Comparison of ENCODE assay signal across 8 cellular contexts in the genomic region with DNA sequence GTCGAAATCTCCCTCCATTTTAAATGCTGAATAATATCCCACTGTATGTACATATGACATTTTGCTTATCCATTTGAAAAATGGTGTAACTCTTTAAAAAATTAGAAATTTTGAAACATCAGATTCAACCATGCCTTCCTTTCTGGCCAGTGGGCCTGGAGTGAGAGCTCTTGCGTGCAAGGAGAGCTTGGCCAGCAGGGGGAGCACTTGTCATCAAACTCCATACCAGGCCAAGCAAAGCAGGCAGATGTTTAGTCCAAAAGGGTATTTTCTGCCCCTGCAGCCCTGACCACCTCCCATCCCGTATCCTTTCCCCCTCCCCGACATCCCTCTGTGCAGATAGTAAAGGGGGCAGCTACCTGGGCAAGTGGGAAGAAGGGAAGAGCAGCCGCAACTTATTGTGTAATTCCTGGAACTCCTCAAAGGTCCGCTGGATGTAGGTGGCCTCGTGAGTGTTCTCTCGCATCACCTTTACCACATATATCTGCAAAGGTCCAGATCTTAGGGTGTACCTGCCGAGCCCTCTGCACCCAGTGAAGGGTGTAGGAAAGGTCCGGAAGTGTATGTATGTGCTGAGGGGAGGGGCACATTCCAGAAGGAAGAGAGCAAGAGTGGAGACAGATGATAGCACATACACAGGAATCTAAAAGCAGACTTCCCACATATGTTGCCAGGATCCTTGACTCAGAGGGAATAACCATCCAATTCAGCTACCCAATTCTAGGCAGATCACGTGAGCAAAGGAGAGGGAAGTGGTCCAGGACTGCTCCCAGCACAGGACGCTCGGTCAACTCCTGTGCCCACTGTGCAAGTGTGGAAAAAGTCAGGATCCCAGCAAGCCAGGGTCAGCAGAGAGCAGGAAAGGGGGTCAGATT. TPM values are rescaled to one million over a fixed set of nuclear protein-coding genes. Genes with fewer than 3 reads are reported as not detected.
A peak's percentile ranks its signal among the peaks of the same experiment; 100 is the strongest.
DNase-seq lines count a peak whose midpoint lies in the region; ATAC-seq and TF ChIP-seq lines count a peak whose summit lies in the region.

No MANE protein-coding gene starts in this region.

- POLR2A ChIA-PET in GM10248 (lab: Yijun Ruan, JAX): interaction anchor here (0.7 kb wide), 1 partner anchor 617 kb away, joined by 3 read pairs; no protein-coding TSS in a partner anchor

- peak; percentile 82 for DNase-seq in GM10248 (ENCODE audit: extremely low spot score)
- DNase-seq in NCI-H1092 treated with DMSO at 0.1 percent for 48 hours (lab: John Stamatoyannopoulos, UW): peak; percentile 65
- peak; percentile 43 for DNase-seq in T-helper 22 cell (ENCODE audit: low read depth)
- peak; percentile 34 for DNase-seq in amniotic stem cell (lab: John Stamatoyannopoulos, UW)
- peak; percentile 78 for DNase-seq in left ventricle myocardium inferior
- DNase-seq in retinal pigment epithelial cell (ENCODE audit: low read depth): no peak

- no peak for ATAC-seq in GM21526 (IDR thresholded peaks at IDR 0.05; ENCODE audit: low FRiP score, unreplicated experiment)
- no peak for ATAC-seq in GM18861 (IDR thresholded peaks at IDR 0.05; ENCODE audit: unreplicated experiment)

- no peaks in the 10 kb centered on the region for H3K9me3 ChIP-seq in left ventricle myocardium inferior (replicated peaks)

- H3K36me3 ChIP-seq in left ventricle myocardium inferior: peaks cover 98% of the 10 kb centered on the region

- peak; percentile 91 for TF ChIP-seq CTCF in GM10248 (IDR thresholded peaks at IDR 0.05; ENCODE audit: control extremely low read depth, extremely low read depth, low read depth, missing control alignments)
- TF ChIP-seq CTCF in left ventricle myocardium inferior (IDR thresholded peaks at IDR 0.05; ENCODE audit: borderline replicate concordance): peak; percentile 95
- TF ChIP-seq CTCF in retinal pigment epithelial cell (conservative IDR thresholded peaks at IDR 0.05; ENCODE audit: low read depth, low read length): peak; percentile 97

- peaks cover 31% of the 10 kb centered on the region for H3K4me1 ChIP-seq in left ventricle myocardium inferior

- H3K4me3 ChIP-seq in left ventricle myocardium inferior (no peak overlapping the region), retinal pigment epithelial cell (ENCODE audit: low read length) (no peak overlapping the region)

- peak overlapping the region; percentile 29 for H3K27ac ChIP-seq in left ventricle myocardium inferior (replicated peaks)

- CTCF ChIA-PET in GM10248 (lab: Yijun Ruan, JAX): interaction anchor here (0.8 to 43.1 kb wide), 27 partner anchors 9 to 646 kb away, joined by 3 to 1775 read pairs (median 4); a partner anchor contains a TSS

- intact Hi-C loops in left ventricle myocardium inferior (cut with micrococcal nuclease): no loop called here

- no peaks in the 10 kb centered on the region for H3K27me3 ChIP-seq in left ventricle myocardium inferior (ENCODE audit: low read depth)

RNA-seq across cellular contexts. Expression of a gene that starts 19.9 kb away (rescaled TPM):
- 20.5 TPM for total RNA-seq in left ventricle myocardium inferior
